In the genomic region with DNA sequence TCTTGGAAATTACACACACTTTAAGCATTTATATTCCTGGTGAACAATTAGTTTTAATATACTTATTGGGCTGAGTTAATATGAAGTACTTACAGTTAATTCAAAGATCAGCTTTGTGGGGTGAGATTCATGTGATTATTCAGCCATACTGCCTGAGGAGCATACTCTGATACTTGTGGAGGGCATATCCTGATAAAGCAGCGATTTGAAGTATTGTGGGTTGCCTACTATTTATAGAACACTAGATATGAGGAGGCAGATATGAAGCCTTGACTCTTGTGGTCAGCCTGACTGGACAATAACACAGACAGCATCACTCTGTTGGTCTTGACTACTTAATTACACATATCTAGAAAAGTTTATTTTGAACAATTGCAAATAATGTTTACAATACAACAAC, we compare ENCODE assay signal across 1 cellular context.
TF ChIP-seq lines count a peak whose summit lies in the region.

No MANE protein-coding gene starts in this region.

TF ChIP-seq in K562, 482 proteins besides CTCF, POLR2A, EP300 and RAD21:
- TF ChIP-seq CREB1 (IDR thresholded peaks at IDR 0.05) = no peak
- no peak for TF ChIP-seq CREB1 (CRISPR knock-in tag; IDR thresholded peaks at IDR 0.05)
- peak; percentile 80 for TF ChIP-seq MEF2D (tag; conservative IDR thresholded peaks at IDR 0.05; ENCODE audit: low read depth)
